In the genomic region with DNA sequence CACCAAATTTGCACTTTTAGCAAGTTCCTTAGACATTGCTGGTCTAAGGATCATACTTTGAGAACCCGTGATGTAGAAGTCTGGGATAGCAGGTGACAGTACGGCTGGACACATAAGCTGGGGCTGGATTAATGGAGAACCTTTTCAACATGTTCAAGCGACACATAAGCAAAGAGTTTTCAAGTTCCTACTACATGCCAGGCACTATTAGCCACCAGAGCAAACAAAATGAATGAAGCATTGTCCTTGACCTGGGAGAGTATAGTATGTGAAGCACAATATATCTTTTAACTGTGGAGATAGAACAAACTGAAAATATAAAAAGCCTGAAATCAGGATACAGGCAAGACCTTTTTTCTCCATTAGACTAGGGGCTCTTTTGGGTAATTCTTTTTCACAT, we compare ENCODE assay signal across 33 cellular contexts.
"Had no signal": no experiment of that assay in that cellular context is flagged by ENCODE, and none has a peak within 500 bp of the region (broad histone marks: within the 10 kb centered on the region; RNA-seq: fewer than 3 reads in every experiment).

No MANE protein-coding gene starts in this region.

- H3K27ac Mint-ChIP-seq: activated B cell treated with CpG ODN at 0.5 μM for 24 hours; activated CD4-positive, alpha-beta memory T cell treated with anti-CD3 and anti-CD28 coated beads, Interleukin-2, amount 10 ng/mL, durations not matched to agents 7 days and 5 days; activated CD8-positive, alpha-beta memory T cell treated with anti-CD3 and anti-CD28 coated beads, Interleukin-2, amount 10 ng/mL, durations not matched to agents 7 days and 5 days; activated naive CD8-positive, alpha-beta T cell treated with anti-CD3 and anti-CD28 coated beads for 36 hours had no signal

- H3K36me3 ChIP-seq: cardiac muscle cell had no signal

- H3K9ac ChIP-seq: KMS-11 had no signal

- H3K36me3 Mint-ChIP-seq: activated naive CD8-positive, alpha-beta T cell treated with anti-CD3 and anti-CD28 coated beads for 36 hours had no signal

- H3K27me3 Mint-ChIP-seq: activated B cell treated with CpG ODN at 0.5 μM for 24 hours; activated naive CD8-positive, alpha-beta T cell treated with anti-CD3 and anti-CD28 coated beads for 36 hours had no signal

- H3K4me3 ChIP-seq: cardiac muscle cell had no signal

- FAIRE-seq: RCC 7860 had no signal

- DNase-seq: activated B cell treated with CpG ODN at 0.5 μM for 24 hours; activated CD4-positive, alpha-beta memory T cell treated with anti-CD3 and anti-CD28 coated beads, Interleukin-2, amount 10 ng/mL, durations not matched to agents 7 days and 5 days; activated CD4-positive, alpha-beta T cell treated with anti-CD3 and anti-CD28 coated beads for 4 hours; activated CD4-positive, CD25-positive, alpha-beta regulatory T cell treated with anti-CD3 and anti-CD28 coated beads, Interleukin-2, amount 50 U/mL, for 72 hours; activated CD8-positive, alpha-beta memory T cell treated with anti-CD3 and anti-CD28 coated beads for 24 hours; activated CD8-positive, alpha-beta memory T cell treated with anti-CD3 and anti-CD28 coated beads, Interleukin-2, amount 10 ng/mL, durations not matched to agents 7 days and 5 days; activated CD8-positive, alpha-beta memory T cell treated with anti-CD3 and anti-CD28 coated beads, Interleukin-2, amount 50 U/mL, for 48 hours; activated effector memory CD4-positive, alpha-beta T cell treated with anti-CD3 and anti-CD28 coated beads, Interleukin-2, amount 50 U/mL, for 16 hours; activated naive CD4-positive, alpha-beta T cell; activated naive CD4-positive, alpha-beta T cell treated with anti-CD3 and anti-CD28 coated beads, Interleukin-2, amount 50 U/mL, for 16 hours; activated naive CD8-positive, alpha-beta T cell treated with anti-CD3 and anti-CD28 coated beads for 36 hours; activated T-cell treated with anti-CD3 and anti-CD28 coated beads, Interleukin-2, amount 50 U/mL, for 48 hours; amniotic stem cell; MM.1S; MV-4-11; NCI-H1092; NCI-H1436 treated with DMSO at 0.1 percent for 48 hours; NCI-H1694 treated with DMSO at 0.1 percent for 48 hours; NCI-H2029; NCI-H345; NCI-H524 treated with DMSO at 0.1 percent for 48 hours; SIG-M5; SW 1271; T-helper 1 cell; T-helper 2 cell; T-helper 9 cell had no signal

- ATAC-seq: activated CD8-positive, alpha-beta memory T cell treated with anti-CD3 and anti-CD28 coated beads, Interleukin-2, amount 10 ng/mL, durations not matched to agents 7 days and 5 days; Right ventricle myocardium inferior had no signal

- H3K4me1 Mint-ChIP-seq: activated B cell treated with CpG ODN at 0.5 μM for 24 hours; activated CD4-positive, alpha-beta memory T cell treated with anti-CD3 and anti-CD28 coated beads, Interleukin-2, amount 10 ng/mL, durations not matched to agents 7 days and 5 days; central memory CD8-positive, alpha-beta T cell had no signal

- H3K9me3 Mint-ChIP-seq: activated B cell treated with CpG ODN at 0.5 μM for 24 hours; activated CD4-positive, alpha-beta memory T cell treated with anti-CD3 and anti-CD28 coated beads, Interleukin-2, amount 10 ng/mL, durations not matched to agents 7 days and 5 days; activated naive CD8-positive, alpha-beta T cell treated with anti-CD3 and anti-CD28 coated beads for 36 hours; central memory CD8-positive, alpha-beta T cell had no signal

- H3K27ac ChIP-seq: cardiac muscle cell, KMS-11, RWPE1, VCaP had no signal

- H3K4me2 ChIP-seq: KMS-11 had no signal

- H3K4me3 Mint-ChIP-seq: activated B cell treated with CpG ODN at 0.5 μM for 24 hours; activated CD4-positive, alpha-beta memory T cell treated with anti-CD3 and anti-CD28 coated beads, Interleukin-2, amount 10 ng/mL, durations not matched to agents 7 days and 5 days; activated CD8-positive, alpha-beta memory T cell treated with anti-CD3 and anti-CD28 coated beads, Interleukin-2, amount 10 ng/mL, durations not matched to agents 7 days and 5 days; activated naive CD8-positive, alpha-beta T cell treated with anti-CD3 and anti-CD28 coated beads for 36 hours; central memory CD8-positive, alpha-beta T cell had no signal

- H3K27me3 ChIP-seq: cardiac muscle cell had no signal
